In genomic region chr3:120850326-120851295, GRCh38 we compare ENCODE assay signal across 21 cellular contexts. TPM values are rescaled to one million over a fixed set of nuclear protein-coding genes. Genes with fewer than 3 reads are reported as not detected.
DNase-seq lines count a peak whose midpoint lies in the region; ATAC-seq, FAIRE-seq and TF ChIP-seq lines count a peak whose summit lies in the region.
"Had no signal": no experiment of that assay in that cellular context is flagged by ENCODE, and none has a peak within 500 bp of the region (broad histone marks: within the 10 kb centered on the region; RNA-seq: fewer than 3 reads in every experiment).

No MANE protein-coding gene starts in this region.

- WGBS in body of pancreas, 2 donors: 69 to 83% methylated on average over 7 of the region's 7 CpGs

- H3K27me3 ChIP-seq in body of pancreas: no peaks in the 10 kb centered on the region
- H3K27me3 ChIP-seq: upper lobe of left lung had no signal

- CTCF ChIA-PET in HEK293 (lab: Yijun Ruan, JAX): no interaction called here

- POLR2A ChIA-PET in HEK293 (lab: Yijun Ruan, JAX): no interaction called here

- no peak overlapping the region for H3K27ac ChIP-seq in HEK293 (ENCODE audit: extremely low read depth, low read depth, low read length)
- no peak overlapping the region for H3K27ac ChIP-seq in body of pancreas
- H3K27ac ChIP-seq: heart right ventricle, upper lobe of left lung, VCaP had no signal

- H3K4me3 ChIP-seq in HEK293 (ENCODE audit: low read depth, low read length) (no peak overlapping the region), fibroblast of the aortic adventitia (ENCODE audit: low read depth, low read length) (no peak overlapping the region), body of pancreas (no peak overlapping the region)
- H3K4me3 ChIP-seq: heart right ventricle, upper lobe of left lung had no signal

- H3K36me3 ChIP-seq in HEK293 (ENCODE audit: control insufficient read depth in 2 of 2, insufficient read depth in 1 of 2, low read length in 2 of 2): no peaks in the 10 kb centered on the region
- no peaks in the 10 kb centered on the region for H3K36me3 ChIP-seq in body of pancreas (replicated peaks in 1 of 2; ENCODE audit: insufficient read depth in 1 of 2, low read depth in 2 of 2)
- H3K36me3 ChIP-seq: heart right ventricle, upper lobe of left lung had no signal

- peak; percentile 36 for DNase-seq in AG20443 (ENCODE audit: low spot score)
- DNase-seq in NCI-H446 treated with DMSO at 0.1 percent for 48 hours (lab: John Stamatoyannopoulos, UW): peak; percentile 98
- peak; percentile 5 for DNase-seq in fibroblast of the aortic adventitia (ENCODE audit: low read depth)
- no peak for DNase-seq in body of pancreas
- DNase-seq in HTR-8/SVneo (ENCODE audit: insufficient read length, low spot score): no peak
- no peak for DNase-seq in SKM-1 treated with dmso at 0.1 percent for 144 hours (lab: John Stamatoyannopoulos, UW; ENCODE audit: unreplicated experiment)
- DNase-seq in left colon: no peak
- DNase-seq: activated CD8-positive, alpha-beta T cell treated with anti-CD3 and anti-CD28 coated beads, Interleukin-2, amount 10 ng/mL, durations not matched to agents 7 days and 5 days; cortex of kidney; heart right ventricle; NCI-H2029; stimulated activated CD4-positive, alpha-beta T cell treated with anti-CD3 and anti-CD28 coated beads, Interleukin-4, amount 100 ng/mL, for 4 hours; upper lobe of left lung had no signal

- TF ChIP-seq CTCF in HEK293 (tag by site-specific recombination; IDR thresholded peaks at IDR 0.05): no peak
- TF ChIP-seq CTCF in fibroblast of the aortic adventitia (IDR thresholded peaks at IDR 0.05; ENCODE audit: insufficient read depth, low read length): no peak
- TF ChIP-seq CTCF in body of pancreas (IDR thresholded peaks at IDR 0.05): no peak

- intact Hi-C loops in body of pancreas (cut with DNase I) (no loop called here), left colon (cut with DNase I, micrococcal nuclease) (no loop called here)

- FAIRE-seq in HTR-8/SVneo (lab: Jason Lieb, UNC): no peak
- FAIRE-seq: keratinocyte had no signal

- no peak for TF ChIP-seq POLR2A in body of pancreas (IDR thresholded peaks at IDR 0.05)

- H3K4me1 ChIP-seq in HEK293 (ENCODE audit: control insufficient read depth, insufficient read depth, low read length) (no peaks in the 10 kb centered on the region), body of pancreas (no peaks in the 10 kb centered on the region)
- H3K4me1 ChIP-seq: heart right ventricle, upper lobe of left lung had no signal

- no peak for ATAC-seq in body of pancreas
- no peak for ATAC-seq in left colon
- ATAC-seq: activated CD8-positive, alpha-beta T cell treated with anti-CD3 and anti-CD28 coated beads, Interleukin-2, amount 10 ng/mL, durations not matched to agents 7 days and 5 days; activated T-helper 17 cell treated with anti-CD3 and anti-CD28 coated beads, Interleukin-2, amount 50 U/mL, for 72 hours; heart right ventricle had no signal

- no peaks in the 10 kb centered on the region for H3K9me3 ChIP-seq in HEK293 (ENCODE audit: control insufficient read depth, insufficient read depth, low read depth, low read length)
- H3K9me3 ChIP-seq in body of pancreas: no peaks in the 10 kb centered on the region
- H3K9me3 ChIP-seq: heart right ventricle, upper lobe of left lung had no signal

TF ChIP-seq in HEK293, 187 proteins besides CTCF, POLR2A, EP300 and RAD21 (continues in another document):
- TF ChIP-seq ZSCAN18 (tag by site-specific recombination; IDR thresholded peaks at IDR 0.05) (no peak), ZNF362 (tag by site-specific recombination; IDR thresholded peaks at IDR 0.05) (no peak), ZNF214 (tag by site-specific recombination; IDR thresholded peaks at IDR 0.05; ENCODE audit: borderline replicate concordance) (no peak), TRIM28 (IDR thresholded peaks at IDR 0.05; ENCODE audit: borderline replicate concordance, low read length) (no peak), ZSCAN5A (tag by site-specific recombination; IDR thresholded peaks at IDR 0.05) (no peak), ZNF280C (tag by site-specific recombination; IDR thresholded peaks at IDR 0.05) (no peak), ZNF623 (tag by site-specific recombination; IDR thresholded peaks at IDR 0.05) (no peak), MZF1 (tag by site-specific recombination; IDR thresholded peaks at IDR 0.05; ENCODE audit: borderline replicate concordance) (no peak), ZNF513 (tag by site-specific recombination; IDR thresholded peaks at IDR 0.05) (no peak), ZBTB26 (tag by site-specific recombination; optimal IDR thresholded peaks at IDR 0.05) (no peak)

RNA-seq across cellular contexts. Expression of gene STXBP5L, which starts 57.4 kb away (rescaled TPM):
- total RNA-seq in fibroblast of the aortic adventitia (ENCODE audit: low replicate concordance) (0.16 TPM in 1 of 2 replicates, not detected in the other), body of pancreas (under 1 TPM; under 0.01 to 0.78 TPM), left colon (under 1 TPM; 0.21 to 0.61 TPM)
- total RNA-seq: activated CD8-positive, alpha-beta T cell treated with anti-CD3 and anti-CD28 coated beads, Interleukin-2, amount 10 ng/mL, durations not matched to agents 7 days and 5 days; activated T-helper 17 cell treated with anti-CD3 and anti-CD28 coated beads, Interleukin-2, amount 50 U/mL, for 72 hours; B cell; epithelial cell of proximal tubule; heart right ventricle; omental fat pad; skeletal muscle tissue had no signal

Comparison
In these comparisons a context has a peak if more than half of its experiments do, and no peak if none do; other contexts are left out.
1. DNase-seq: peak in AG20443 (single experiment), NCI-H446 treated with DMSO at 0.1 percent for 48 hours (single experiment) and fibroblast of the aortic adventitia (single experiment); none in body of pancreas (0 of 4), HTR-8/SVneo (single experiment), SKM-1 treated with dmso at 0.1 percent for 144 hours (single experiment) and left colon (0 of 2).